Comparison of ENCODE assay signal across 17 cellular contexts in genomic region chr3:151923901-151924300, GRCh38. TPM values are rescaled to one million over a fixed set of nuclear protein-coding genes. Genes with fewer than 3 reads are reported as not detected.
A peak's percentile ranks its signal among the peaks of the same experiment; 100 is the strongest.
DNase-seq lines count a peak whose midpoint lies in the region; ATAC-seq and TF ChIP-seq lines count a peak whose summit lies in the region.
"Had no signal": no experiment of that assay in that cellular context is flagged by ENCODE, and none has a peak within 500 bp of the region (broad histone marks: within the 10 kb centered on the region; RNA-seq: fewer than 3 reads in every experiment).

No MANE protein-coding gene starts in this region.

- TF ChIP-seq CTCF in IMR-90 (conservative IDR thresholded peaks at IDR 0.05; ENCODE audit: low read depth, low read length) = no peak
- no peak for TF ChIP-seq CTCF in brain microvascular endothelial cell (IDR thresholded peaks at IDR 0.05; ENCODE audit: low read depth, low read length, missing control alignments)
- TF ChIP-seq CTCF in foreskin keratinocyte (conservative IDR thresholded peaks at IDR 0.05) = no peak

- DNase-seq in AG08396 (ENCODE audit: low spot score) = peak; percentile 36
- DNase-seq in IMR-90 = peak; percentile 63
- DNase-seq in brain microvascular endothelial cell = no peak
- DNase-seq in foreskin keratinocyte = peak; percentile 11 to 39
- DNase-seq in stimulated activated naive CD4-positive, alpha-beta T cell treated with Interleukin-2 at 50 U/mL for 16 hours (lab: John Stamatoyannopoulos, UW) = no peak
- DNase-seq: activated naive CD4-positive, alpha-beta T cell treated with anti-CD3 and anti-CD28 coated beads, Interleukin-2, amount 10 ng/mL, durations not matched to agents 7 days and 5 days; CD8-positive, alpha-beta memory T cell; KBM-7; NCI-H1105; NCI-H774; uterus had no signal

- no peak overlapping the region for H2AK5ac ChIP-seq in IMR-90 (ENCODE audit: low read depth, low read length)

- H2BK5ac ChIP-seq in IMR-90 (ENCODE audit: low read depth, low read length, poor library complexity, severe bottlenecking) = no peak overlapping the region

- H3K27ac ChIP-seq in IMR-90 (ENCODE audit: insufficient read depth, low read length) (no peak overlapping the region), brain microvascular endothelial cell (peak overlapping the region; percentile 50), foreskin keratinocyte (peak overlapping the region; percentile 29)
- H3K27ac ChIP-seq: neutrophil, right atrium auricular region had no signal

- no TSS peak for BruUV-seq in IMR-90 (replicated peaks; lab: Mats Ljungman, UMichigan)

- no peak overlapping the region for H2BK20ac ChIP-seq in IMR-90 (ENCODE audit: low read depth, low read length)

- 0% methylated on average over 1 of the region's 1 CpG; no CpG with 5 or more reads in 1 of the 2 experiments for WGBS in IMR-90 (ENCODE audit: extremely low coverage in 2 of 2, insufficient read length in 1 of 2), 2 experiments

- intact Hi-C loops in IMR-90 (cut with micrococcal nuclease) = no loop called here

- peak; percentile 50 for ATAC-seq in IMR-90 (ENCODE audit: low read depth)
- peak; percentile 28 for ATAC-seq in foreskin keratinocyte
- no peak for ATAC-seq in GM18870 (IDR thresholded peaks at IDR 0.05; ENCODE audit: unreplicated experiment)
- ATAC-seq in esophagus mucosa = no peak
- no peak for ATAC-seq in GM18519 (IDR thresholded peaks at IDR 0.05; ENCODE audit: low FRiP score, unreplicated experiment)
- ATAC-seq: Panc1 had no signal

- H4K91ac ChIP-seq in IMR-90 (ENCODE audit: insufficient read depth, low read depth, low read length) = no peak overlapping the region

- no peak for TF ChIP-seq RAD21 in IMR-90 (IDR thresholded peaks at IDR 0.05; ENCODE audit: low read length)

- POLR2A ChIA-PET in IMR-90 (lab: Charles Lee; ENCODE audit: unreplicated experiment) = no interaction called here

- H3K4me1 ChIP-seq in IMR-90 (ENCODE audit: control insufficient read depth, insufficient read depth, low read length) (peaks cover 12% of the 10 kb centered on the region), foreskin keratinocyte (peaks cover 40% of the 10 kb centered on the region)
- H3K4me1 ChIP-seq: right atrium auricular region, uterus had no signal

- H3K27me3 ChIP-seq in IMR-90 (ENCODE audit: control insufficient read depth, insufficient read depth, low read length) (no peaks in the 10 kb centered on the region), brain microvascular endothelial cell (replicated peaks) (no peaks in the 10 kb centered on the region), foreskin keratinocyte (no peaks in the 10 kb centered on the region)
- H3K27me3 ChIP-seq: neutrophil, right atrium auricular region, uterus had no signal

- peak overlapping the region; percentile 42; the same call in 1 of the 2 replicates for H3K4me2 ChIP-seq in IMR-90 (ENCODE audit: low read depth, low read length)

- H2AK9ac ChIP-seq in IMR-90 (replicated peaks; ENCODE audit: low read depth, low read length, poor library complexity) = no peak overlapping the region

- peaks cover 6% of the 10 kb centered on the region; the same call in 1 of the 2 replicates for H3K9me1 ChIP-seq in IMR-90 (ENCODE audit: insufficient read depth, low read length)

- no peak overlapping the region for H3K9ac ChIP-seq in IMR-90 (ENCODE audit: low read depth, low read length)

- H3K4ac ChIP-seq in IMR-90 (ENCODE audit: low read depth, low read length) = no peak overlapping the region

- H3K4me3 ChIP-seq in IMR-90 (ENCODE audit: insufficient read depth, low read depth, low read length) (no peak overlapping the region), brain microvascular endothelial cell (ENCODE audit: low read depth, low read length) (no peak overlapping the region)
- H3K4me3 ChIP-seq: right atrium auricular region, uterus had no signal

- H2BK15ac ChIP-seq in IMR-90 (ENCODE audit: low read depth, low read length) = no peak overlapping the region; the same call in 2 of the 3 replicates

- dilution Hi-C loops in IMR-90 (cut with HindIII; ENCODE audit: low sequenced_read_pairs, unreplicated experiment) = no loop called here

- H4K20me1 ChIP-seq in IMR-90 (ENCODE audit: insufficient read depth, low read length) = no peaks in the 10 kb centered on the region

- H3K18ac ChIP-seq in IMR-90 (ENCODE audit: low read depth, low read length) = no peak overlapping the region

- H4K8ac ChIP-seq in IMR-90 (ENCODE audit: low read depth in 2 of 2, low read length in 2 of 2) = no peak overlapping the region

- no peaks in the 10 kb centered on the region for H3K79me1 ChIP-seq in IMR-90 (ENCODE audit: low read depth in 1 of 2, low read length in 2 of 2)

- H3K23ac ChIP-seq in IMR-90 (ENCODE audit: low read depth, low read length) = no peak overlapping the region

- H4K5ac ChIP-seq in IMR-90 (ENCODE audit: low read depth, low read length) = no peak overlapping the region

- in situ Hi-C loops in IMR-90 (cut with MboI; ENCODE audit: low sequenced_read_pairs) (no loop called here), brain microvascular endothelial cell (cut with HindIII; ENCODE audit: low pct_ligation_motif_present, low sequenced_read_pairs) (no loop called here)

- H2AFZ ChIP-seq in IMR-90 (replicated peaks; ENCODE audit: low read length, poor library complexity) = no peak overlapping the region

- CTCF ChIA-PET in IMR-90 (lab: Yijun Ruan, JAX) = no interaction called here

- peaks cover 3% of the 10 kb centered on the region; the same call in 1 of the 2 replicates for H3K9me3 ChIP-seq in IMR-90 (ENCODE audit: control insufficient read depth, insufficient read depth, low read length)
- H3K9me3 ChIP-seq: neutrophil, right atrium auricular region, uterus had no signal

- no peak overlapping the region for H2BK120ac ChIP-seq in IMR-90 (ENCODE audit: low read depth, low read length)

- no peak for TF ChIP-seq POLR2A in IMR-90 (IDR thresholded peaks at IDR 0.05; ENCODE audit: low read depth, low read length)

- H3K36me3 ChIP-seq in IMR-90 (ENCODE audit: control insufficient read depth, insufficient read depth, low read length) = no peaks in the 10 kb centered on the region
- H3K36me3 ChIP-seq in brain microvascular endothelial cell (replicated peaks) = no peaks in the 10 kb centered on the region
- H3K36me3 ChIP-seq: neutrophil, right atrium auricular region, uterus had no signal

- no peak overlapping the region for H3K14ac ChIP-seq in IMR-90 (replicated peaks; ENCODE audit: low read depth, low read length)

- no peak overlapping the region for H3K56ac ChIP-seq in IMR-90 (ENCODE audit: extremely low read depth, insufficient read depth, low read length)

TF ChIP-seq in IMR-90, 13 proteins besides CTCF, POLR2A, EP300 and RAD21:
- TF ChIP-seq FOS (IDR thresholded peaks at IDR 0.05; ENCODE audit: low read depth, low read length) (no peak), USF2 (IDR thresholded peaks at IDR 0.05; ENCODE audit: low read depth, low read length) (no peak), CEBPB (IDR thresholded peaks at IDR 0.05; ENCODE audit: low read depth, low read length) (no peak; the same call in 1 of the 2 replicates), ELK1 (IDR thresholded peaks at IDR 0.05; ENCODE audit: borderline replicate concordance, low read depth, low read length) (no peak), CHD1 (IDR thresholded peaks at IDR 0.05; ENCODE audit: low read depth, low read length) (no peak), MXI1 (IDR thresholded peaks at IDR 0.05; ENCODE audit: borderline replicate concordance, low read depth, low read length) (no peak), RFX5 (IDR thresholded peaks at IDR 0.05; ENCODE audit: low read depth, low read length) (no peak), MAZ (IDR thresholded peaks at IDR 0.05; ENCODE audit: borderline replicate concordance, low read depth, low read length) (no peak), SMC3 (IDR thresholded peaks at IDR 0.05; ENCODE audit: low read depth, low read length) (no peak), MAFK (IDR thresholded peaks at IDR 0.05; ENCODE audit: low read depth, low read length) (no peak), RCOR1 (IDR thresholded peaks at IDR 0.05; ENCODE audit: insufficient replicate concordance, low read length) (no peak), BHLHE40 (IDR thresholded peaks at IDR 0.05; ENCODE audit: low read depth, low read length) (no peak), NFE2L2 (IDR thresholded peaks at IDR 0.05; ENCODE audit: low read depth, low read length) (no peak)

RNA-seq across cellular contexts. Expression of gene SUCNR1, which starts 50.5 kb away (rescaled TPM):
- total RNA-seq in IMR-90 (2012; rRNA removed) = not detected in 2 replicates
- not detected in 2 replicates for polyA plus RNA-seq in IMR-90 (2012; rRNA removed)
- not detected in 2 replicates for polyA plus RNA-seq in IMR-90 (2012; cell fraction: cytosol; rRNA removed)
- polyA plus RNA-seq in IMR-90 (2012; cell fraction: nucleus; rRNA removed; ENCODE audit: low replicate concordance) = not detected in 2 replicates
- total RNA-seq in foreskin keratinocyte = not detected in 2 replicates
- not detected in 2 replicates for polyA plus RNA-seq in foreskin keratinocyte
- total RNA-seq in esophagus mucosa = not detected
- total RNA-seq: CD8-positive, alpha-beta memory T cell had no signal
- polyA plus RNA-seq: CD8-positive, alpha-beta memory T cell had no signal

Comparison
In these comparisons a context has a peak if more than half of its experiments do, and no peak if none do; other contexts are left out.
1. DNase-seq: peak in AG08396 (single experiment), IMR-90 (single experiment) and foreskin keratinocyte (2 of 2); none in brain microvascular endothelial cell (single experiment) and stimulated activated naive CD4-positive, alpha-beta T cell treated with Interleukin-2 at 50 U/mL for 16 hours (single experiment).
2. ATAC-seq: peak in IMR-90 (single experiment) and foreskin keratinocyte (single experiment); none in GM18870 (single experiment), esophagus mucosa (single experiment) and GM18519 (single experiment).